Comparison of ENCODE assay signal across 8 cellular contexts in genomic region chr3:55485208-55485791, GRCh38. TPM values are rescaled to one million over a fixed set of nuclear protein-coding genes. Genes with fewer than 3 reads are reported as not detected.
A peak's percentile ranks its signal among the peaks of the same experiment; 100 is the strongest.
DNase-seq lines count a peak whose midpoint lies in the region; ATAC-seq, FAIRE-seq and TF ChIP-seq lines count a peak whose summit lies in the region.

No MANE protein-coding gene starts in this region.

- TF ChIP-seq CTCF in endothelial cell of umbilical vein (IDR thresholded peaks at IDR 0.05; ENCODE audit: extremely low read depth in 1 of 2, insufficient read depth in 1 of 2, low read depth in 1 of 2, low read length in 2 of 2): peak; percentile 27 to 83

- H2AK5ac ChIP-seq in mesendoderm (ENCODE audit: low read length): no peak overlapping the region

- H3K9ac ChIP-seq in endothelial cell of umbilical vein (replicated peaks; ENCODE audit: extremely low read depth, insufficient read depth, low read length): no peak overlapping the region
- peak overlapping the region; percentile 96 for H3K9ac ChIP-seq in mesendoderm (ENCODE audit: low read length)
- H3K9ac ChIP-seq in stomach smooth muscle (ENCODE audit: low read length in 2 of 2): peak overlapping the region; percentile 42 to 77

- dilution Hi-C loops in endothelial cell of umbilical vein (cut with MboI; ENCODE audit: extremely low pct_ligation_motif_present, low sequenced_read_pairs): no loop called here

- BruUV-seq in endothelial cell of umbilical vein (replicated peaks; lab: Mats Ljungman, UMichigan): no TSS peak

- H3K4me3 ChIP-seq in endothelial cell of umbilical vein (replicated peaks in 1 of 3; ENCODE audit: insufficient read depth in 1 of 3, low read depth in 1 of 3, low read length in 3 of 3): no peak overlapping the region
- H3K4me3 ChIP-seq in mesendoderm (ENCODE audit: low read length): peak overlapping the region; percentile 61
- H3K4me3 ChIP-seq in stomach smooth muscle (ENCODE audit: low read length in 2 of 2): peak overlapping the region; percentile 86 to 96

- peaks cover 6% of the 10 kb centered on the region for H3K79me1 ChIP-seq in mesendoderm (ENCODE audit: low read length)

- no peak overlapping the region for H3K4me2 ChIP-seq in endothelial cell of umbilical vein (ENCODE audit: insufficient read depth, low read length)
- peak overlapping the region; percentile 87 for H3K4me2 ChIP-seq in mesendoderm (ENCODE audit: low read length)

- peak; percentile 56 for ATAC-seq in GM21526 (IDR thresholded peaks at IDR 0.05; ENCODE audit: low FRiP score, unreplicated experiment)
- no peak for ATAC-seq in HG02840 (IDR thresholded peaks at IDR 0.05; ENCODE audit: low FRiP score, unreplicated experiment)

- DNase-seq in EH (ENCODE audit: low read depth) (peak; percentile 89), KBM-7 (peak; percentile 24), SW480 (ENCODE audit: low spot score) (peak; percentile 65), endothelial cell of umbilical vein (ENCODE audit: low read depth, low spot score) (peak; percentile 53), mesendoderm (peak; percentile 95)

- H3K4ac ChIP-seq in mesendoderm (ENCODE audit: low read depth, low read length): no peak overlapping the region

- WGBS in mesendoderm (ENCODE audit: extremely low coverage, insufficient coverage, low lambda C conversion rate): no CpG with 5 or more reads among the region's 40 CpGs

- H2AFZ ChIP-seq in endothelial cell of umbilical vein (ENCODE audit: low read depth, low read length): no peak overlapping the region

- H3K9me3 ChIP-seq in endothelial cell of umbilical vein (replicated peaks; ENCODE audit: control insufficient read depth, insufficient read depth, low read length) (no peaks in the 10 kb centered on the region), stomach smooth muscle (ENCODE audit: control insufficient read depth in 2 of 2, low read length in 2 of 2) (no peaks in the 10 kb centered on the region)

- H4K20me1 ChIP-seq in endothelial cell of umbilical vein (replicated peaks; ENCODE audit: control insufficient read depth, extremely low read depth, insufficient read depth, low read length): no peaks in the 10 kb centered on the region

- TF ChIP-seq POLR2A in endothelial cell of umbilical vein (IDR thresholded peaks at IDR 0.05; ENCODE audit: low read depth, low read length): no peak

- H3K23ac ChIP-seq in mesendoderm (ENCODE audit: low read length): peak overlapping the region; percentile 89

- no peak overlapping the region for H4K8ac ChIP-seq in mesendoderm (ENCODE audit: low read depth, low read length)

- H3K36me3 ChIP-seq in endothelial cell of umbilical vein (ENCODE audit: control insufficient read depth in 2 of 2, extremely low read depth in 1 of 2, insufficient read depth in 2 of 2, low read length in 2 of 2) (no peaks in the 10 kb centered on the region), mesendoderm (ENCODE audit: control insufficient read depth, insufficient read depth, low read length) (no peaks in the 10 kb centered on the region), stomach smooth muscle (ENCODE audit: control insufficient read depth in 2 of 2, insufficient read depth in 2 of 2, low read length in 2 of 2) (no peaks in the 10 kb centered on the region)

- peak overlapping the region; percentile 90 for H2BK5ac ChIP-seq in mesendoderm (ENCODE audit: low read length)

- CTCF ChIA-PET in endothelial cell of umbilical vein (lab: Charles Lee): interaction anchor here (0.6 to 5.8 kb wide), 14 partner anchors 9 to 1547 kb away, joined by 3 to 98 read pairs (median 4); no protein-coding TSS in a partner anchor

- in situ Hi-C loops in KBM-7 (cut with MboI; ENCODE audit: low pct_unique_long_range_greater_than_20kb, low sequenced_read_pairs): no loop called here

- H3K27ac ChIP-seq in endothelial cell of umbilical vein (ENCODE audit: insufficient read depth, low read depth, low read length) (no peak overlapping the region), mesendoderm (ENCODE audit: low read depth, low read length) (peak overlapping the region; percentile 74), stomach smooth muscle (ENCODE audit: low read length) (peak overlapping the region; percentile 11)

- no peak overlapping the region for H2BK120ac ChIP-seq in mesendoderm (ENCODE audit: low read depth, low read length)

- peak; percentile 54 for FAIRE-seq in endothelial cell of umbilical vein (lab: Jason Lieb, UNC)

- POLR2A ChIA-PET in endothelial cell of umbilical vein (lab: Charles Lee): no interaction called here

- intact Hi-C loops in endothelial cell of umbilical vein (cut with micrococcal nuclease): loop anchor here (1.0 to 5.0 kb wide), 11 partner anchors 117 to 962 kb away; no protein-coding TSS in a partner anchor

- H3K27me3 ChIP-seq in endothelial cell of umbilical vein (ENCODE audit: control insufficient read depth in 2 of 2, insufficient read depth in 2 of 2, low read length in 2 of 2): peaks cover 77 to 88% of the 10 kb centered on the region in 2 experiments
- peaks cover 7% of the 10 kb centered on the region for H3K27me3 ChIP-seq in mesendoderm (ENCODE audit: insufficient read depth, low read length, poor library complexity)
- peaks cover 0 to 2% of the 10 kb centered on the region in 2 donors for H3K27me3 ChIP-seq in stomach smooth muscle (ENCODE audit: control insufficient read depth in 1 of 2, insufficient read depth in 2 of 2, low read length in 2 of 2)

- H3K4me1 ChIP-seq in endothelial cell of umbilical vein (ENCODE audit: control insufficient read depth, extremely low read depth, insufficient read depth, low read length) (peaks cover 14% of the 10 kb centered on the region), mesendoderm (ENCODE audit: control insufficient read depth, low read depth, low read length) (peaks cover 8% of the 10 kb centered on the region), stomach smooth muscle (ENCODE audit: control insufficient read depth, insufficient read depth, low read length) (peaks cover 29% of the 10 kb centered on the region)

- H4K5ac ChIP-seq in mesendoderm (ENCODE audit: low read length): no peak overlapping the region

- H3K9me1 ChIP-seq in endothelial cell of umbilical vein (replicated peaks; ENCODE audit: control insufficient read depth, extremely low read depth, insufficient read depth, low read length): no peaks in the 10 kb centered on the region

- no peaks in the 10 kb centered on the region for H3K79me2 ChIP-seq in endothelial cell of umbilical vein (ENCODE audit: control insufficient read depth, insufficient read depth, low read length)
- H3K79me2 ChIP-seq in mesendoderm (ENCODE audit: control insufficient read depth, insufficient read depth, low read length): peaks cover 32% of the 10 kb centered on the region

- peak overlapping the region; percentile 75 for H3K18ac ChIP-seq in mesendoderm (ENCODE audit: low read length)

- H3K56ac ChIP-seq in mesendoderm (ENCODE audit: low read length): peak overlapping the region; percentile 97

- no peak overlapping the region for H2BK15ac ChIP-seq in mesendoderm (replicated peaks; ENCODE audit: low read depth)

TF ChIP-seq in endothelial cell of umbilical vein, 7 proteins besides CTCF, POLR2A, EP300 and RAD21:
- TF ChIP-seq EZH2 (IDR thresholded peaks at IDR 0.05; ENCODE audit: borderline replicate concordance, low read depth, low read length, severe bottlenecking): peak; percentile 17
- no peak for TF ChIP-seq FOS (IDR thresholded peaks at IDR 0.05; ENCODE audit: borderline replicate concordance, insufficient read depth, low read length)
- no peak for TF ChIP-seq GATA2 (IDR thresholded peaks at IDR 0.05; ENCODE audit: insufficient read depth, insufficient read length, low read depth, low read length)

RNA-seq across cellular contexts. Expression of gene WNT5A, which starts 1.8 kb away (rescaled TPM):
- 0.25 and 0.33 TPM in 2 replicates for total RNA-seq in endothelial cell of umbilical vein
- 0.08 and 0.16 TPM in 2 replicates for polyA plus RNA-seq in endothelial cell of umbilical vein
- polyA plus RNA-seq in endothelial cell of umbilical vein (2011; cell fraction: cytosol; rRNA removed): 0.04 and 0.06 TPM in 2 replicates
- 0.11 and 0.20 TPM in 2 replicates for polyA plus RNA-seq in endothelial cell of umbilical vein (2011; cell fraction: nucleus; rRNA removed)
- 0.12 TPM in 2 replicates for polyA plus RNA-seq in endothelial cell of umbilical vein (2012)
- 0.07 and 0.89 TPM in 2 replicates for polyA minus RNA-seq in endothelial cell of umbilical vein
- polyA minus RNA-seq in endothelial cell of umbilical vein (2011; cell fraction: cytosol; rRNA and poly(A)+ RNA removed): 30.3 TPM
- 0.29 and 0.72 TPM in 2 replicates for polyA minus RNA-seq in endothelial cell of umbilical vein (2011; cell fraction: nucleus; rRNA and poly(A)+ RNA removed)
- polyA plus RNA-seq in mesendoderm (2013, experiment 1 of 2): 3.4 TPM
- 2.8 TPM for polyA plus RNA-seq in mesendoderm (2013, experiment 2 of 2)

Comparison
In these comparisons a context has a peak if more than half of its experiments do, and no peak if none do; other contexts are left out.
1. DNase-seq: peak in every context shown above with its lines; median percentile 95 in mesendoderm; 89 in EH; 65 in SW480; 53 in endothelial cell of umbilical vein; 24 in KBM-7.
2. H3K4me3 ChIP-seq: peak in mesendoderm (single experiment) and stomach smooth muscle (2 of 2); none in endothelial cell of umbilical vein (0 of 3).